In genomic region chr10:14784459-14785055, GRCh38 we compare ENCODE assay signal across 23 cellular contexts. TPM values are rescaled to one million over a fixed set of nuclear protein-coding genes. Genes with fewer than 3 reads are reported as not detected.
"Had no signal": no experiment of that assay in that cellular context is flagged by ENCODE, and none has a peak within 500 bp of the region (broad histone marks: within the 10 kb centered on the region; RNA-seq: fewer than 3 reads in every experiment).

No MANE protein-coding gene starts in this region.

- DNase-seq: dermis blood vessel endothelial cell; effector memory CD4-positive, alpha-beta T cell; erythroblast; head of caudate nucleus; mesenchymal stem cell; mucosa of descending colon; naive B cell; small intestine; stimulated activated CD4-positive, alpha-beta T cell treated with anti-CD3 and anti-CD28 coated beads, Interleukin-15, amount 100 ng/mL, for 24 hours; stimulated activated CD4-positive, alpha-beta T cell treated with anti-CD3 and anti-CD28 coated beads, Interleukin-2, amount 100 ng/mL, for 48 hours; stimulated activated naive B cell treated with anti-CD40 and anti-IgM and Interleukin-4, amounts not matched to agents 10 μg/mL and 1 μg/mL and 100 μg/mL, for 72 hours; upper lobe of right lung; uterus had no signal

- H3K27ac ChIP-seq: coronary artery, parathyroid adenoma, thoracic aorta, tibial nerve, upper lobe of right lung, uterus had no signal

- H3K27me3 Mint-ChIP-seq: progenitor cell of endocrine pancreas; stimulated activated naive B cell treated with anti-CD40 and anti-IgM and Interleukin-4, amounts not matched to agents 10 μg/mL and 1 μg/mL and 100 μg/mL, for 72 hours; stimulated activated naive CD8-positive, alpha-beta T cell treated with anti-CD3 and anti-CD28 coated beads, Interleukin-15, Interleukin-2, amounts not matched to agents 100 ng/mL and 50 ng/mL, for 24 hours had no signal

- H3K9me3 ChIP-seq: mucosa of descending colon, thoracic aorta, upper lobe of right lung, uterus had no signal

- H3K27me3 ChIP-seq: tibial nerve, upper lobe of right lung, uterus had no signal

- H3K36me3 ChIP-seq: thoracic aorta, tibial nerve, upper lobe of right lung, uterus had no signal

- H3K4me1 Mint-ChIP-seq: mesothelial cell of epicardium had no signal

- H3K4me3 ChIP-seq: coronary artery, mucosa of descending colon, thoracic aorta, tibial nerve, upper lobe of right lung, uterus had no signal

- H3K4me3 Mint-ChIP-seq: mesothelial cell of epicardium; naive B cell; natural killer cell treated with Interleukin-12 subunit alpha and Interleukin-12 subunit beta and Interleukin-15 and Interleukin-18, amount 100 ng/mL, for 72 hours; neural crest cell; stimulated activated naive B cell treated with anti-CD40 and anti-IgM and Interleukin-4, amounts not matched to agents 10 μg/mL and 1 μg/mL and 100 μg/mL, for 72 hours; stimulated activated naive CD8-positive, alpha-beta T cell treated with anti-CD3 and anti-CD28 coated beads, Interleukin-15, Interleukin-2, amounts not matched to agents 100 ng/mL and 50 ng/mL, for 24 hours had no signal

- H3K27ac Mint-ChIP-seq: mesothelial cell of epicardium; naive B cell; natural killer cell treated with Interleukin-12 subunit alpha and Interleukin-12 subunit beta and Interleukin-15 and Interleukin-18, amount 100 ng/mL, for 72 hours; progenitor cell of endocrine pancreas; stimulated activated naive B cell treated with anti-CD40 and anti-IgM and Interleukin-4, amounts not matched to agents 10 μg/mL and 1 μg/mL and 100 μg/mL, for 72 hours; stimulated activated naive CD8-positive, alpha-beta T cell treated with anti-CD3 and anti-CD28 coated beads, Interleukin-15, Interleukin-2, amounts not matched to agents 100 ng/mL and 50 ng/mL, for 24 hours had no signal

- H3K36me3 Mint-ChIP-seq: mesothelial cell of epicardium had no signal

- ATAC-seq: mucosa of descending colon; natural killer cell treated with Interleukin-12 subunit alpha and Interleukin-12 subunit beta and Interleukin-15 and Interleukin-18, amount 100 ng/mL, for 72 hours; stimulated activated naive B cell treated with anti-CD40 and anti-IgM and Interleukin-4, amounts not matched to agents 10 μg/mL and 1 μg/mL and 100 μg/mL, for 72 hours; upper lobe of right lung had no signal

- H3K4me1 ChIP-seq: upper lobe of right lung, uterus had no signal

RNA-seq across cellular contexts. Expression of gene CDNF, which starts 53.3 kb away (rescaled TPM):
- total RNA-seq: glomerular endothelial cell had no signal
